In genomic region chr4:6988016-6988715, GRCh38 we compare ENCODE assay signal across 8 cellular contexts. TPM values are rescaled to one million over a fixed set of nuclear protein-coding genes. Genes with fewer than 3 reads are reported as not detected.
DNase-seq lines count a peak whose midpoint lies in the region; ATAC-seq and TF ChIP-seq lines count a peak whose summit lies in the region.

No MANE protein-coding gene starts in this region.

- H3K36me3 ChIP-seq in iPS DF 6.9 (ENCODE audit: control insufficient read depth, insufficient read depth, low read length): no peaks in the 10 kb centered on the region; the same call in 1 of the 2 replicates

- peaks cover 76% of the 10 kb centered on the region for H3K4me1 Mint-ChIP-seq in T-helper 1 cell treated with Interleukin-12 subunit alpha and Interleukin-12 subunit beta and Interleukin-4 antibody, amounts not matched to agents 30 μg/mL and 1 μg/mL, for 36 hours (ENCODE audit: low read depth)
- H3K4me1 Mint-ChIP-seq in activated CD8-positive, alpha-beta T cell treated with anti-CD3 and anti-CD28 coated beads for 36 hours (ENCODE audit: low read depth): peaks cover 68% of the 10 kb centered on the region
- H3K4me1 Mint-ChIP-seq in stimulated activated naive CD8-positive, alpha-beta T cell treated with anti-CD3 and anti-CD28 coated beads, Interleukin-15, amount 100 ng/mL, for 72 hours: peaks cover 74% of the 10 kb centered on the region

- CTCF ChIA-PET in activated CD8-positive, alpha-beta T cell treated with anti-CD3 and anti-CD28 coated beads for 36 hours (lab: Charles Lee): interaction anchor here (0.8 to 2.1 kb wide), 3 partner anchors 55 to 115 kb away, joined by 3 to 8 read pairs (median 5); partner anchors contain the start of gene TADA2B

- H3K27me3 ChIP-seq in iPS DF 6.9 (ENCODE audit: control insufficient read depth, insufficient read depth, low read length): no peaks in the 10 kb centered on the region

- POLR2A ChIA-PET in activated CD8-positive, alpha-beta T cell treated with anti-CD3 and anti-CD28 coated beads for 36 hours (lab: Charles Lee): interaction anchor here (1.0 to 1.5 kb wide), 4 partner anchors 11 to 78 kb away, joined by 3 to 4 read pairs (median 3); no protein-coding TSS in a partner anchor

- peak overlapping the region; percentile 98 for H3K4me3 Mint-ChIP-seq in T-helper 1 cell treated with Interleukin-12 subunit alpha and Interleukin-12 subunit beta and Interleukin-4 antibody, amounts not matched to agents 30 μg/mL and 1 μg/mL, for 36 hours
- H3K4me3 Mint-ChIP-seq in activated CD8-positive, alpha-beta T cell treated with anti-CD3 and anti-CD28 coated beads for 36 hours: peak overlapping the region; percentile 86
- H3K4me3 Mint-ChIP-seq in stimulated activated naive CD8-positive, alpha-beta T cell treated with anti-CD3 and anti-CD28 coated beads, Interleukin-15, amount 100 ng/mL, for 72 hours: peak overlapping the region; percentile 94 to 97

- H3K27me3 Mint-ChIP-seq in T-helper 1 cell treated with Interleukin-12 subunit alpha and Interleukin-12 subunit beta and Interleukin-4 antibody, amounts not matched to agents 30 μg/mL and 1 μg/mL, for 36 hours (ENCODE audit: low read depth): no peaks in the 10 kb centered on the region
- H3K27me3 Mint-ChIP-seq in activated CD8-positive, alpha-beta T cell treated with anti-CD3 and anti-CD28 coated beads for 36 hours: no peaks in the 10 kb centered on the region
- no peaks in the 10 kb centered on the region for H3K27me3 Mint-ChIP-seq in stimulated activated naive CD8-positive, alpha-beta T cell treated with anti-CD3 and anti-CD28 coated beads, Interleukin-15, amount 100 ng/mL, for 72 hours

- peak overlapping the region; percentile 93 for H3K27ac Mint-ChIP-seq in T-helper 1 cell treated with Interleukin-12 subunit alpha and Interleukin-12 subunit beta and Interleukin-4 antibody, amounts not matched to agents 30 μg/mL and 1 μg/mL, for 36 hours
- peak overlapping the region; percentile 82 for H3K27ac Mint-ChIP-seq in activated CD8-positive, alpha-beta T cell treated with anti-CD3 and anti-CD28 coated beads for 36 hours
- peak overlapping the region in 1 of 2 donors; percentile 20 for H3K27ac Mint-ChIP-seq in stimulated activated naive CD8-positive, alpha-beta T cell treated with anti-CD3 and anti-CD28 coated beads, Interleukin-15, amount 100 ng/mL, for 72 hours

- H3K4me3 ChIP-seq in iPS DF 6.9 (ENCODE audit: low read length): peak overlapping the region; percentile 97; the same call in 1 of the 2 replicates

- peaks cover 12% of the 10 kb centered on the region for H3K36me3 Mint-ChIP-seq in T-helper 1 cell treated with Interleukin-12 subunit alpha and Interleukin-12 subunit beta and Interleukin-4 antibody, amounts not matched to agents 30 μg/mL and 1 μg/mL, for 36 hours (ENCODE audit: low read depth)
- peaks cover 10% of the 10 kb centered on the region for H3K36me3 Mint-ChIP-seq in activated CD8-positive, alpha-beta T cell treated with anti-CD3 and anti-CD28 coated beads for 36 hours (ENCODE audit: low read depth)

- no peak overlapping the region for H3K27ac ChIP-seq in iPS DF 6.9 (ENCODE audit: low read length)

- no CpG with 5 or more reads among the region's 13 CpGs for WGBS in iPS DF 6.9 (ENCODE audit: insufficient coverage, insufficient read length)

- H3K4me1 ChIP-seq in iPS DF 6.9 (ENCODE audit: control insufficient read depth, insufficient read depth, low read length): no peaks in the 10 kb centered on the region

- TF ChIP-seq CTCF in activated CD8-positive, alpha-beta T cell treated with anti-CD3 and anti-CD28 coated beads for 36 hours (IDR thresholded peaks at IDR 0.05): no peak

- no peaks in the 10 kb centered on the region for H3K9me3 ChIP-seq in iPS DF 6.9 (ENCODE audit: control insufficient read depth, insufficient read depth, low read length)

- H3K9me3 Mint-ChIP-seq in T-helper 1 cell treated with Interleukin-12 subunit alpha and Interleukin-12 subunit beta and Interleukin-4 antibody, amounts not matched to agents 30 μg/mL and 1 μg/mL, for 36 hours: no peaks in the 10 kb centered on the region
- H3K9me3 Mint-ChIP-seq in activated CD8-positive, alpha-beta T cell treated with anti-CD3 and anti-CD28 coated beads for 36 hours: no peaks in the 10 kb centered on the region
- no peaks in the 10 kb centered on the region for H3K9me3 Mint-ChIP-seq in stimulated activated naive CD8-positive, alpha-beta T cell treated with anti-CD3 and anti-CD28 coated beads, Interleukin-15, amount 100 ng/mL, for 72 hours

- no peak for ATAC-seq in activated CD8-positive, alpha-beta T cell treated with anti-CD3 and anti-CD28 coated beads for 36 hours
- ATAC-seq in stimulated activated naive CD8-positive, alpha-beta T cell treated with anti-CD3 and anti-CD28 coated beads, Interleukin-15, amount 100 ng/mL, for 72 hours: no peak
- ATAC-seq in HG03342 (IDR thresholded peaks at IDR 0.05; ENCODE audit: unreplicated experiment): no peak

- intact Hi-C loops in activated CD8-positive, alpha-beta T cell treated with anti-CD3 and anti-CD28 coated beads for 36 hours (cut with micrococcal nuclease): no loop called here

- DNase-seq in T-helper 1 cell: no peak
- peak; percentile 10 for DNase-seq in activated CD8-positive, alpha-beta T cell treated with anti-CD3 and anti-CD28 coated beads for 36 hours
- no peak for DNase-seq in iPS DF 6.9 (ENCODE audit: low read depth, low spot score)
- no peak for DNase-seq in stimulated activated naive CD8-positive, alpha-beta T cell treated with anti-CD3 and anti-CD28 coated beads, Interleukin-15, amount 100 ng/mL, for 72 hours
- DNase-seq in islet precursor cell: no peak
- DNase-seq in NCI-H226: no peak

RNA-seq across cellular contexts. Expression of gene TADA2B, which starts 55.0 kb away (rescaled TPM):
- total RNA-seq in activated CD8-positive, alpha-beta T cell treated with anti-CD3 and anti-CD28 coated beads for 36 hours: 10 to 100 TPM in 1 of 2 experiments, 1 to 10 TPM in 1; 7.7 to 10.0 TPM
